1 cellular context compared by ENCODE assay signal in the genomic region with DNA sequence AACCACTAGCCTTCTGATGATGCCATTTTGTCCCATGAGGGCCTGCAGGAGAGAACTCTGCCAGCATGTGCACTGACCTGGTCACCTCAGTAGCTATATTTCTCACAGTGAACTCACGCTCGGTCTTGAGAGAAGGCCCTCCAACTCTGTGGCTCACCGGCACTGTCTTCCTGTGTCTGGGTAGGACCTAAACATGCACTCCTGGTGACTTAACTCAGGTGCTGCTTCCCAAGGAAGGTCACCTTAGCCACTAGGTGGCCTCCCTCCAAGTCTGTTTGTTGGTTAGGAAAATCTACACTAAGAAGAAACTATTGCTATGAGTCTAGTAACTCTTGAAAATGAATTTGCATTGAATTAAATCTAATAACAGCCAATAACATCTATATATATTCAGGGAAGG.
TF ChIP-seq lines count a peak whose summit lies in the region.

No MANE protein-coding gene starts in this region.

TF ChIP-seq in WTC11, 78 proteins besides CTCF, POLR2A, EP300 and RAD21 (continued from another document):
- no peak for TF ChIP-seq ARID4B (CRISPR knock-in tag; IDR thresholded peaks at IDR 0.05; ENCODE audit: borderline replicate concordance)
- TF ChIP-seq SP1 (CRISPR knock-in tag; conservative IDR thresholded peaks at IDR 0.05) = no peak
- no peak for TF ChIP-seq ZBTB21 (CRISPR knock-in tag; IDR thresholded peaks at IDR 0.05; ENCODE audit: borderline replicate concordance)
- TF ChIP-seq, protein P1, sequence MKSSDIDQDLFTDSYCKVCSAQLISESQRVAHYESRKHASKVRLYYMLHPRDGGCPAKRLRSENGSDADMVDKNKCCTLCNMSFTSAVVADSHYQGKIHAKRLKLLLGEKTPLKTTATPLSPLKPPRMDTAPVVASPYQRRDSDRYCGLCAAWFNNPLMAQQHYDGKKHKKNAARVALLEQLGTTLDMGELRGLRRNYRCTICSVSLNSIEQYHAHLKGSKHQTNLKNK (CRISPR knock-in tag; IDR thresholded peaks at IDR 0.05) = no peak
- no peak for TF ChIP-seq RORB (CRISPR knock-in tag; IDR thresholded peaks at IDR 0.05)
- TF ChIP-seq AFF4 (CRISPR knock-in tag; IDR thresholded peaks at IDR 0.05; ENCODE audit: borderline replicate concordance) = no peak
- no peak for TF ChIP-seq ERG (CRISPR knock-in tag; IDR thresholded peaks at IDR 0.05)
- no peak for TF ChIP-seq NFE2L1 (CRISPR knock-in tag; IDR thresholded peaks at IDR 0.05)
